2 cellular contexts compared by ENCODE assay signal in genomic region chr9:219036-219435, GRCh38. TPM values are rescaled to one million over a fixed set of nuclear protein-coding genes. Genes with fewer than 3 reads are reported as not detected.
"Had no signal": no experiment of that assay in that cellular context is flagged by ENCODE, and none has a peak within 500 bp of the region (broad histone marks: within the 10 kb centered on the region; RNA-seq: fewer than 3 reads in every experiment).

No MANE protein-coding gene starts in this region.

RNA-seq across cellular contexts. Expression of gene DOCK8, which starts 4.4 kb away (rescaled TPM):
- total RNA-seq: LHCN-M2, SJSA1 had no signal
